ENCODE assay signal across 28 cellular contexts in the genomic region with DNA sequence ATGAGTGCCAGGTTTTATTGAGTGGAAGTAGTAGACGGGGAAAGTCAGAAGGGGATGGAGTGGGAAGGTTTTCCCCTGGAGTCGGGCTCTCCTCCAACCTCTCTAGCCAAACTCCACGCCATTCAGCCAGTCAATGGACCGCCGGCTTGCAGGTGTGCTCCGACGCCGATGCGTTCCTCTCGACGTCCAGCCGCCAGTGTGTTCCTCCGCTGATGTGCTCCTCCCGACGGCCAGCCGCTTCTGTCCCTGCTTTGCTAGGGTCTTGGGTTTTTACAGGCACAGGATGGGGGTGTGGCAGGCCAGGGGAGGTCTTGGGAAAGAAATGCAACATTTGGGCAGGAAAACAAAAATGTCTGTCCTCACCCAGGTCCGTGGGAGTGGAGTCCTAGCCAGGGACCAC.
"Had no signal": no experiment of that assay in that cellular context is flagged by ENCODE, and none has a peak within 500 bp of the region (broad histone marks: within the 10 kb centered on the region; RNA-seq: fewer than 3 reads in every experiment).

No MANE protein-coding gene starts in this region.

- H3K9me3 ChIP-seq: left ventricle myocardium inferior, neutrophil, pancreas, psoas muscle, testis, transverse colon, uterus had no signal

- H3K4me3 Mint-ChIP-seq: activated naive CD4-positive, alpha-beta T cell treated with anti-CD3 and anti-CD28 coated beads, Interleukin-2, amount 10 ng/mL, durations not matched to agents 7 days and 5 days; activated naive CD8-positive, alpha-beta T cell treated with anti-CD3 and anti-CD28 coated beads, Interleukin-2, amount 10 ng/mL, durations not matched to agents 7 days and 5 days; activated T-cell treated with anti-CD3 and anti-CD28 coated beads, Interleukin-2, amount 50 U/mL, for 24 hours; nephron; T-helper 17 cell had no signal

- H3K4me1 ChIP-seq: foreskin keratinocyte, left ventricle myocardium inferior, pancreas, psoas muscle, testis, uterus had no signal

- H3K27ac ChIP-seq: brain microvascular endothelial cell, foreskin keratinocyte, left ventricle myocardium inferior, neutrophil, pancreas, psoas muscle, testis, transverse colon, uterus, WERI-Rb-1 had no signal

- H3K4me3 ChIP-seq: left ventricle myocardium inferior, lung, pancreas, psoas muscle, transverse colon, uterus had no signal

- H3K4me1 Mint-ChIP-seq: activated naive CD4-positive, alpha-beta T cell treated with anti-CD3 and anti-CD28 coated beads, Interleukin-2, amount 10 ng/mL, durations not matched to agents 7 days and 5 days; activated naive CD8-positive, alpha-beta T cell treated with anti-CD3 and anti-CD28 coated beads, Interleukin-2, amount 10 ng/mL, durations not matched to agents 7 days and 5 days; T-helper 17 cell had no signal

- H3K9me3 Mint-ChIP-seq: activated naive CD4-positive, alpha-beta T cell treated with anti-CD3 and anti-CD28 coated beads, Interleukin-2, amount 10 ng/mL, durations not matched to agents 7 days and 5 days; activated naive CD8-positive, alpha-beta T cell treated with anti-CD3 and anti-CD28 coated beads, Interleukin-2, amount 10 ng/mL, durations not matched to agents 7 days and 5 days; activated T-cell treated with anti-CD3 and anti-CD28 coated beads, Interleukin-2, amount 50 U/mL, for 24 hours had no signal

- H3K27ac Mint-ChIP-seq: activated naive CD4-positive, alpha-beta T cell treated with anti-CD3 and anti-CD28 coated beads, Interleukin-2, amount 10 ng/mL, durations not matched to agents 7 days and 5 days; activated naive CD8-positive, alpha-beta T cell treated with anti-CD3 and anti-CD28 coated beads, Interleukin-2, amount 10 ng/mL, durations not matched to agents 7 days and 5 days; activated T-cell treated with anti-CD3 and anti-CD28 coated beads, Interleukin-2, amount 50 U/mL, for 24 hours; nephron; T-helper 17 cell had no signal

- ATAC-seq: activated CD4-positive, CD25-positive, alpha-beta regulatory T cell treated with anti-CD3 and anti-CD28 coated beads, Interleukin-2, amount 50 U/mL, for 24 hours; esophagus mucosa; foreskin keratinocyte; pancreas; psoas muscle; stimulated activated naive CD8-positive, alpha-beta T cell treated with anti-CD3 and anti-CD28 coated beads, Interleukin-15, Interleukin-2, amounts not matched to agents 100 U/mL and 50 U/mL, for 24 hours; T-helper 17 cell had no signal

- H3K36me3 Mint-ChIP-seq: activated naive CD4-positive, alpha-beta T cell treated with anti-CD3 and anti-CD28 coated beads, Interleukin-2, amount 10 ng/mL, durations not matched to agents 7 days and 5 days; activated naive CD8-positive, alpha-beta T cell treated with anti-CD3 and anti-CD28 coated beads, Interleukin-2, amount 10 ng/mL, durations not matched to agents 7 days and 5 days had no signal

- H3K27me3 ChIP-seq: brain microvascular endothelial cell, foreskin keratinocyte, pancreas, testis, transverse colon, uterus had no signal

- H3K36me3 ChIP-seq: brain microvascular endothelial cell, left ventricle myocardium inferior, neutrophil, pancreas, transverse colon, uterus, WERI-Rb-1 had no signal

- DNase-seq: activated CD4-positive, alpha-beta T cell treated with anti-CD3 and anti-CD28 coated beads for 48 hours; activated CD4-positive, alpha-beta T cell treated with anti-CD3 and anti-CD28 coated beads, Interleukin-2, amount 50 U/mL, for 48 hours; activated CD8-positive, alpha-beta memory T cell treated with anti-CD3 and anti-CD28 coated beads, Interleukin-2, amount 50 U/mL, for 48 hours; activated gamma-delta T cell; activated naive CD4-positive, alpha-beta T cell treated with anti-CD3 and anti-CD28 coated beads, Interleukin-2, amount 10 ng/mL, durations not matched to agents 7 days and 5 days; activated naive CD8-positive, alpha-beta T cell treated with anti-CD3 and anti-CD28 coated beads, Interleukin-2, amount 10 ng/mL, durations not matched to agents 7 days and 5 days; activated T-cell treated with anti-CD3 and anti-CD28 coated beads, Interleukin-2, amount 50 U/mL, for 24 hours; amniotic stem cell; brain microvascular endothelial cell; caudate nucleus; foreskin keratinocyte; left ventricle myocardium inferior; mesendoderm; pancreas; psoas muscle; stimulated activated CD4-positive, alpha-beta T cell treated with anti-CD3 and anti-CD28 coated beads, Interleukin-2, amount 100 ng/mL, for 48 hours; stimulated activated naive CD8-positive, alpha-beta T cell treated with anti-CD3 and anti-CD28 coated beads, Interleukin-15, Interleukin-2, amounts not matched to agents 100 U/mL and 50 U/mL, for 24 hours; T-helper 17 cell; T1000; testis; transverse colon; uterus; WERI-Rb-1 had no signal
